Comparison of ENCODE assay signal across 27 cellular contexts in the genomic region with DNA sequence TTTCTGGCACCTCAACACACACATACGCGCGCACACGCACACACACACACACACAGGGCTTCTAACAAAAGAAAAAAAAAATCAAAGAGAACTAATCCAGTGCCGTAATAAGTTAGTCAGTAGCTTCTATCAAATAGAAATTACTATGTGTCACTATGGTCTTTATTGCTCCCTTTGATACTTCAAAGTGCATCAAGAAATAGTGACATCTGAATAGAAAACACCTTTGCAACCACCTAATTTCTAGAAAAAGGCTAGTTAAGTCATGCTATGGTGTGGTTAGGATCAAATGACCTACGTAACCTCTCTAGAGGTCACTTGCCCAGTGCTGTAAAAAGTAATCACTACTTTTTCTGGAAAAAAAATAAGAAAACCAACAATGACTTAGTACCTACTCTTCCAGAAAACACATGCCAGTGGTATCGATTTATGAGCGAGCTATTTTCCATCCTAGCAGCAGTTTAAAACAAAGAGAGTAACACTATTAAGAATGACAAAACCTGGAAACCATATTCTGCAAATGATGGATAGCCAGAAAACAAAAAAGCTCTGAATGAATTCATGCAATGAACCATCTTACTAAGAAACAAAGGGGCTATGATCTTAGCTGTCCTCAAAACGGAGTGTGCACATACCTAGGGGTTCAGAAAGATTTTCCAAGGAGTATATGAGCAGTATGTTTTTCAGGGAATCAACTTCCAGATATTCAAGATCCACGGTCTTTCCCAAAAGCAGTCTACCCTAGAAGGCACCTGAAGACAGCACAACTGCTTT.
"Had no signal": no experiment of that assay in that cellular context is flagged by ENCODE, and none has a peak within 500 bp of the region (broad histone marks: within the 10 kb centered on the region; RNA-seq: fewer than 3 reads in every experiment).

No MANE protein-coding gene starts in this region.

- FAIRE-seq: astrocyte, K562, RCC 7860 had no signal

- H3K4me3 Mint-ChIP-seq: activated CD4-positive, alpha-beta T cell treated with anti-CD3 and anti-CD28 coated beads, Interleukin-2, amount 10 ng/mL, durations not matched to agents 7 days and 5 days; brain; central memory CD8-positive, alpha-beta T cell; T-helper 1 cell treated with Interleukin-12 subunit alpha and Interleukin-12 subunit beta and Interleukin-4 antibody, amounts not matched to agents 30 μg/mL and 1 μg/mL, for 36 hours had no signal

- H3K27me3 Mint-ChIP-seq: activated CD4-positive, alpha-beta T cell treated with anti-CD3 and anti-CD28 coated beads, Interleukin-2, amount 10 ng/mL, durations not matched to agents 7 days and 5 days; central memory CD8-positive, alpha-beta T cell had no signal

- H3K36me3 ChIP-seq: SJSA1 had no signal

- H3K4me3 ChIP-seq: K562, SJSA1 had no signal

- H3K9me3 Mint-ChIP-seq: central memory CD8-positive, alpha-beta T cell; T-helper 1 cell treated with Interleukin-12 subunit alpha and Interleukin-12 subunit beta and Interleukin-4 antibody, amounts not matched to agents 30 μg/mL and 1 μg/mL, for 36 hours had no signal

- DNase-seq: activated CD4-positive, alpha-beta T cell treated with anti-CD3 and anti-CD28 coated beads for 1 hour; activated CD4-positive, alpha-beta T cell treated with anti-CD3 and anti-CD28 coated beads, Interleukin-2, amount 10 ng/mL, durations not matched to agents 7 days and 5 days; activated CD8-positive, alpha-beta memory T cell treated with anti-CD3 and anti-CD28 coated beads for 24 hours; activated gamma-delta T cell treated with Interleukin-2 at 50 U/mL for 16 hours; amygdala; cortex of kidney; Karpas-422; MM.1S; NCI-H1105; NCI-H1436; NCI-H1694 treated with DMSO at 0.1 percent for 48 hours; NCI-H2029 treated with DMSO at 0.1 percent for 48 hours; NCI-H345; NCI-H510A; NCI-H526 treated with DMSO at 0.1 percent for 48 hours; PC-3; SHP77; SW 1271 had no signal

- H3K27ac ChIP-seq: SJSA1 had no signal

- ATAC-seq: K562, PC-3, SK-N-SH treated with all-trans-retinoic acid at 6 μM for 48 hours had no signal

- H3K9me3 ChIP-seq: SJSA1 had no signal

- H3K27ac Mint-ChIP-seq: activated CD4-positive, alpha-beta T cell treated with anti-CD3 and anti-CD28 coated beads, Interleukin-2, amount 10 ng/mL, durations not matched to agents 7 days and 5 days; activated T-helper 2 cell treated with anti-CD3 and anti-CD28 coated beads, Interferon-gamma antibody, Interleukin-2, Interleukin-4, amounts not matched to agents 10 μg/mL and 5 μg/mL and 100 μg/mL, durations not matched to agents 14 hours and 24 hours and 36 hours; brain; T-helper 1 cell treated with Interleukin-12 subunit alpha and Interleukin-12 subunit beta and Interleukin-4 antibody, amounts not matched to agents 30 μg/mL and 1 μg/mL, for 36 hours had no signal

- H3K27me3 ChIP-seq: SJSA1 had no signal
